1 cellular context compared by ENCODE assay signal in the genomic region with DNA sequence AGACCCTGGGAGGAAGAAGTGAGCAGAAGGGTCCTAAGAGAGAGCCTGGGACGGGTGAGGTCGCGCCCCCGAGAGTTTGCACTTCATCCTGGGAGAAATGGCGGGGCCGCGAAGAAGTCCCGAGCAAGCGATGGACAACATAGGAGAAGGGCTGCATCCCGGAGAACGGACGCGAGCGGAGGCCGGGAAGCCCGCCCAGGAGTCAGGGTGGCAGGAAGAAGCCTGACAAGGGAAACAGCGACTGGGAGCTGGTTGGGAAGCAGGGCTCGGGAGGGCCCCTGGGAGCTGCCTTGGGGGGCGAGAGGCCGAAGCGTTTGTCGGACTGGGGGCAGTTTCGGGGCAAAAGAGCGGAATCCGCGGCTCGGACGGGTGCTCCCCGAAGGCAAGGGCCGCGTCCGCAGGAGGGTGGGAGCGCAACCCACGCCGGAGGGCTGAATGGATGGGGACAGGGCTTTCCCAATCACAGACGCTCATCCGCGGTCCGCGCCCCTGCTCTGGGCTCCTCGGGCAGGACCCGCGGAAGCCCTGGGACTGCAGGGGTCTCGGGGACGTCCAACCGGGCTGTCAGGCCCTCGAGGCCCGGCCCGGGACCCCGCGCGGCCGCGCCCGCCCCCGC.
TF ChIP-seq lines count a peak whose summit lies in the region.

No MANE protein-coding gene starts in this region.

TF ChIP-seq in HEK293, 187 proteins besides CTCF, POLR2A, EP300 and RAD21 (continued from another document):
- TF ChIP-seq, protein P1, sequence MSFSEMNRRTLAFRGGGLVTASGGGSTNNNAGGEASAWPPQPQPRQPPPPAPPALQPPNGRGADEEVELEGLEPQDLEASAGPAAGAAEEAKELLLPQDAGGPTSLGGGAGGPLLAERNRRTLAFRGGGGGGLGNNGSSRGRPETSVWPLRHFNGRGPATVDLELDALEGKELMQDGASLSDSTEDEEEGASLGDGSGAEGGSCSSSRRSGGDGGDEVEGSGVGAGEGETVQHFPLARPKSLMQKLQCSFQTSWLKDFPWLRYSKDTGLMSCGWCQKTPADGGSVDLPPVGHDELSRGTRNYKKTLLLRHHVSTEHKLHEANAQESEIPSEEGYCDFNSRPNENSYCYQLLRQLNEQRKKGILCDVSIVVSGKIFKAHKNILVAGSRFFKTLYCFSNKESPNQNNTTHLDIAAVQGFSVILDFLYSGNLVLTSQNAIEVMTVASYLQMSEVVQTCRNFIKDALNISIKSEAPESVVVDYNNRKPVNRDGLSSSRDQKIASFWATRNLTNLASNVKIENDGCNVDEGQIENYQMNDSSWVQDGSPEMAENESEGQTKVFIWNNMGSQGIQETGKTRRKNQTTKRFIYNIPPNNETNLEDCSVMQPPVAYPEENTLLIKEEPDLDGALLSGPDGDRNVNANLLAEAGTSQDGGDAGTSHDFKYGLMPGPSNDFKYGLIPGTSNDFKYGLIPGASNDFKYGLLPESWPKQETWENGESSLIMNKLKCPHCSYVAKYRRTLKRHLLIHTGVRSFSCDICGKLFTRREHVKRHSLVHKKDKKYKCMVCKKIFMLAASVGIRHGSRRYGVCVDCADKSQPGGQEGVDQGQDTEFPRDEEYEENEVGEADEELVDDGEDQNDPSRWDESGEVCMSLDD (tag by site-specific recombination; IDR thresholded peaks at IDR 0.05): peak; percentile 54; the same call in 1 of the 2 replicates
- peak; percentile 71 for TF ChIP-seq GLIS2 (tag by site-specific recombination; IDR thresholded peaks at IDR 0.05)
